Comparison of ENCODE assay signal across 18 cellular contexts in the genomic region with DNA sequence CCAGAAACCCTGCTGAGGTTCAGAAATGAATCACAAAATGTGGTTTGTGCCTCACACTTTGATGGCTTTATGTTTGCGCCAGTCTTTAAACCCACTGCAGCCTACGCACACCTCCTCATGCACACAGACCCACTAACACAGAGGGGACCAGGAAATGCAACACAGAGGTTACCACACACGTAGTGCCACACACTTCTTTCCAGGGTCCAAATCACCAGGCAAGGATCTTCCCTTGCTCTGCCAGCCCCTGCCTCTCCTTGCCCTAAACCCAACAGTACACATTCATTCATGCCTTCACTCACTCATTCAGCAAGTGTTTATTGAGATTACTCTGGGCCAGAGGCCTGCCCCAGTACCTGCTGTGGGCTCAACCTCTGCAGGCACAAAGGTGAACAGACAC. TPM values are rescaled to one million over a fixed set of nuclear protein-coding genes. Genes with fewer than 3 reads are reported as not detected.
DNase-seq lines count a peak whose midpoint lies in the region; ATAC-seq and TF ChIP-seq lines count a peak whose summit lies in the region.
"Had no signal": no experiment of that assay in that cellular context is flagged by ENCODE, and none has a peak within 500 bp of the region (broad histone marks: within the 10 kb centered on the region; RNA-seq: fewer than 3 reads in every experiment).

No MANE protein-coding gene starts in this region.

- no peaks in the 10 kb centered on the region for H3K36me3 ChIP-seq in transverse colon
- H3K36me3 ChIP-seq: left ventricle myocardium inferior had no signal

- no peak overlapping the region for H3K27ac ChIP-seq in transverse colon
- H3K27ac ChIP-seq: left ventricle myocardium inferior, SK-N-MC, VCaP had no signal

- no peak for TF ChIP-seq CTCF in transverse colon (IDR thresholded peaks at IDR 0.05)

- no peaks in the 10 kb centered on the region for H3K9me3 Mint-ChIP-seq in central memory CD8-positive, alpha-beta T cell
- H3K9me3 Mint-ChIP-seq: nephron had no signal

- peaks cover 17% of the 10 kb centered on the region for H3K4me1 Mint-ChIP-seq in T-helper 17 cell
- H3K4me1 Mint-ChIP-seq in central memory CD8-positive, alpha-beta T cell, result peaks cover 16% of the 10 kb centered on the region
- H3K4me1 Mint-ChIP-seq: B cell, nephron had no signal

- no peak overlapping the region for H3K4me3 Mint-ChIP-seq in T-helper 17 cell
- no peak overlapping the region for H3K4me3 Mint-ChIP-seq in central memory CD8-positive, alpha-beta T cell
- H3K4me3 Mint-ChIP-seq: B cell, nephron had no signal

- no peak for TF ChIP-seq POLR2A in transverse colon (IDR thresholded peaks at IDR 0.05)

- in situ Hi-C loops in transverse colon (cut with MboI; ENCODE audit: low pct_ligation_motif_present in 1 of 4, low pct_unique_long_range_greater_than_20kb in 1 of 4, low sequenced_read_pairs in 3 of 4), result loop anchor here in 1 of 4 donors (25.0 kb wide), 1 partner anchor 359 kb away; no protein-coding TSS in a partner anchor

- TF ChIP-seq EP300 in transverse colon (IDR thresholded peaks at IDR 0.05; ENCODE audit: low read depth), result no peak

- no peak for DNase-seq in T-helper 17 cell
- peak; percentile 68 for DNase-seq in activated CD8-positive, alpha-beta memory T cell treated with anti-CD3 and anti-CD28 coated beads, Interleukin-2, amount 50 U/mL, for 48 hours
- DNase-seq in central memory CD8-positive, alpha-beta T cell (ENCODE audit: low spot score in 2 of 2), result no peak
- DNase-seq in stimulated activated CD8-positive, alpha-beta memory T cell treated with anti-CD3 and anti-CD28 coated beads, Interleukin-2, amount 100 ng/mL, for 48 hours (ENCODE audit: low read depth in 2 of 2), result peak; percentile 27 to 42
- DNase-seq in pons (ENCODE audit: low spot score), result no peak
- DNase-seq in transverse colon, result no peak
- DNase-seq: amygdala, cortex of kidney, left ventricle myocardium inferior, NCI-H1105 treated with DMSO at 0.1 percent for 48 hours, NCI-H446 treated with DMSO at 0.1 percent for 48 hours had no signal

- H3K4me1 ChIP-seq in transverse colon, result peaks cover 0 to 24% (median 7%) of the 10 kb centered on the region in 4 donors
- H3K4me1 ChIP-seq: left ventricle myocardium inferior had no signal

- peaks cover 25% of the 10 kb centered on the region for H3K27me3 Mint-ChIP-seq in T-helper 17 cell
- peaks cover 17% of the 10 kb centered on the region for H3K27me3 Mint-ChIP-seq in central memory CD8-positive, alpha-beta T cell

- ATAC-seq in T-helper 17 cell (peak; percentile 74), HG02623 (IDR thresholded peaks at IDR 0.05; ENCODE audit: unreplicated experiment) (no peak), GM18519 (IDR thresholded peaks at IDR 0.05; ENCODE audit: low FRiP score, unreplicated experiment) (no peak)
- peak; percentile 70 for ATAC-seq in central memory CD8-positive, alpha-beta T cell (replicated peaks; ENCODE audit: extremely low read depth, poor library complexity, severe bottlenecking)
- ATAC-seq: sciatic nerve had no signal

- H3K27me3 ChIP-seq in transverse colon, result no peaks in the 10 kb centered on the region

- 66 to 80% methylated on average over 2 to 3 of the region's 3 CpGs for WGBS in transverse colon (ENCODE audit: low coverage in 1 of 2), 2 donors

- H3K4me3 ChIP-seq in transverse colon, result no peak overlapping the region
- H3K4me3 ChIP-seq: left ventricle myocardium inferior, SK-N-MC had no signal

- peaks cover 2% of the 10 kb centered on the region for H3K36me3 Mint-ChIP-seq in T-helper 17 cell (ENCODE audit: low read depth)
- H3K36me3 Mint-ChIP-seq in central memory CD8-positive, alpha-beta T cell (ENCODE audit: insufficient read depth), result no peaks in the 10 kb centered on the region

- no peak overlapping the region for H3K27ac Mint-ChIP-seq in T-helper 17 cell
- peak overlapping the region; percentile 27 for H3K27ac Mint-ChIP-seq in central memory CD8-positive, alpha-beta T cell (ENCODE audit: low read depth)
- H3K27ac Mint-ChIP-seq: B cell, nephron had no signal

- intact Hi-C loops in transverse colon (cut with DNase I; ENCODE audit: low total_unique reads), result no loop called here

- H3K9me3 ChIP-seq in T-helper 17 cell (ENCODE audit: control insufficient read depth, low read length, poor library complexity, severe bottlenecking) (no peaks in the 10 kb centered on the region), transverse colon (no peaks in the 10 kb centered on the region)
- H3K9me3 ChIP-seq: left ventricle myocardium inferior had no signal

RNA-seq across cellular contexts. Expression of gene MAB21L3, which starts 17.5 kb away (rescaled TPM):
- total RNA-seq in T-helper 17 cell (not detected), transverse colon (1 to 10 TPM in 3 of 4 donors, under 1 TPM in 1; 0.20 to 9.4 (median 4.8) TPM)
- total RNA-seq: B cell, left ventricle myocardium inferior, sciatic nerve had no signal

Comparison
In these comparisons a context has a peak if more than half of its experiments do, and no peak if none do; other contexts are left out.
1. ATAC-seq: peak in T-helper 17 cell (single experiment) and central memory CD8-positive, alpha-beta T cell (single experiment); none in HG02623 (single experiment) and GM18519 (single experiment).
2. DNase-seq: peak in activated CD8-positive, alpha-beta memory T cell treated with anti-CD3 and anti-CD28 coated beads, Interleukin-2, amount 50 U/mL, for 48 hours (single experiment) and stimulated activated CD8-positive, alpha-beta memory T cell treated with anti-CD3 and anti-CD28 coated beads, Interleukin-2, amount 100 ng/mL, for 48 hours (2 of 2); none in T-helper 17 cell (0 of 3), central memory CD8-positive, alpha-beta T cell (0 of 2), pons (single experiment) and transverse colon (single experiment).